10 cellular contexts compared by ENCODE assay signal in the genomic region with DNA sequence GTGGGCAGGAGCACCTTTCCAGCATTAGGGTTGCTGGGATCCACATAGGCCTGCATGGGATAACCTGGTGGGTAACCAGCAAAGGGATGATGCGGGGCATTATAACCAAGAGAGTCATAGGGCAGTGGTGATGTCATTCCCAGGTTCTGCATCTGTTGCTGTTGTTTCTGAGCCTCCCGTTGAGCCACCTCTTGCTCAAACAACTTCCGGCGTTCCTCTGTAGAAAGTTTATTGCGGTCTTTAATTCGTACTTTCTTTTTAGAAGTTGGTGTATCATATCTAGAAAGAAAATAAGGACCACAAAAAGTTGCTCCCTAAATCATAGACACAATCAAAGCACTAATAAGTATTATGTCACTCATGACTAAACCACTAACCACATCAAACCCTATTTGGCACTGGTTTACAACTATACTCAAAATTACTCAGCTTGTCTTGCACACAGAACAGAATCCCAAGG.
A peak's percentile ranks its signal among the peaks of the same experiment; 100 is the strongest.
DNase-seq lines count a peak whose midpoint lies in the region; ATAC-seq and TF ChIP-seq lines count a peak whose summit lies in the region.
"Had no signal": no experiment of that assay in that cellular context is flagged by ENCODE, and none has a peak within 500 bp of the region (broad histone marks: within the 10 kb centered on the region; RNA-seq: fewer than 3 reads in every experiment).

No MANE protein-coding gene starts in this region.

- TF ChIP-seq CTCF in spleen (IDR thresholded peaks at IDR 0.05 in 8 of 11, conservative IDR thresholded peaks at IDR 0.05 in 3 of 11): no peak
- no peak for TF ChIP-seq CTCF in coronary artery (IDR thresholded peaks at IDR 0.05)

- POLR2A ChIA-PET in CD4-positive, alpha-beta memory T cell (lab: Charles Lee; ENCODE audit: partially characterized antibody): interaction anchor here (0.6 to 1.1 kb wide), 4 partner anchors 20 to 75 kb away, joined by 3 read pairs; no protein-coding TSS in a partner anchor

- H3K4me1 Mint-ChIP-seq in CD4-positive, alpha-beta memory T cell: peaks cover 30 to 49% (median 38%) of the 10 kb centered on the region in 4 donors

- no peaks in the 10 kb centered on the region for H3K9me3 ChIP-seq in CD4-positive, alpha-beta memory T cell (ENCODE audit: control insufficient read depth in 1 of 2, low read length in 2 of 2)
- H3K9me3 ChIP-seq in spleen (no peaks in the 10 kb centered on the region), SJCRH30 (replicated peaks) (no peaks in the 10 kb centered on the region)

- peak overlapping the region; percentile 50 for H3K27ac ChIP-seq in CD4-positive, alpha-beta memory T cell (ENCODE audit: low read depth, low read length)
- H3K27ac ChIP-seq in spleen (peak overlapping the region in 5 of 8 donors; percentile 26 to 68 (median 65)), SJCRH30 (no peak overlapping the region), coronary artery (no peak overlapping the region)
- H3K27ac ChIP-seq: C4-2B had no signal

- H3K27me3 ChIP-seq in CD4-positive, alpha-beta memory T cell (ENCODE audit: insufficient read depth, low read length): no peaks in the 10 kb centered on the region
- H3K27me3 ChIP-seq in spleen (replicated peaks in 1 of 7) (no peaks in the 10 kb centered on the region), SJCRH30 (no peaks in the 10 kb centered on the region)

- H3K36me3 Mint-ChIP-seq in CD4-positive, alpha-beta memory T cell: peaks cover 37 to 52% of the 10 kb centered on the region in 2 donors

- CTCF ChIA-PET in CD4-positive, alpha-beta memory T cell (lab: Charles Lee; ENCODE audit: partially characterized antibody): interaction anchor here (0.8 kb wide), 1 partner anchor 267 kb away, joined by 3 read pairs; no protein-coding TSS in a partner anchor

- WGBS in spleen, 5 donors: 60 to 77% (median 68%) methylated on average over 6 of the region's 6 CpGs

- ATAC-seq in GM18868 (IDR thresholded peaks at IDR 0.05; ENCODE audit: unreplicated experiment): no peak
- ATAC-seq: Panc1 had no signal

- peak; percentile 79 to 87 (median 83) for DNase-seq in CD4-positive, alpha-beta memory T cell
- peak; percentile 64 to 65 for DNase-seq in activated CD4-positive, alpha-beta T cell treated with anti-CD3 and anti-CD28 coated beads for 4 hours
- peak; percentile 25 for DNase-seq in activated naive CD8-positive, alpha-beta T cell treated with anti-CD3 and anti-CD28 coated beads, Interleukin-2, amount 50 U/mL, for 16 hours (ENCODE audit: low read depth, low spot score)
- DNase-seq in spleen (no peak), NCI-H345 (lab: John Stamatoyannopoulos, UW) (no peak), SJCRH30 (no peak), coronary artery (ENCODE audit: low spot score) (no peak)

- intact Hi-C loops in CD4-positive, alpha-beta memory T cell (cut with micrococcal nuclease): loop anchor here (1.0 to 5.0 kb wide), 2 partner anchors 19 to 80 kb away; a partner anchor contains a TSS
- intact Hi-C loops in spleen (cut with DNase I; ENCODE audit: low total_unique reads): no loop called here

- TF ChIP-seq POLR2A in spleen (IDR thresholded peaks at IDR 0.05): no peak

- no peaks in the 10 kb centered on the region for H3K9me3 Mint-ChIP-seq in CD4-positive, alpha-beta memory T cell

- peaks cover 32% of the 10 kb centered on the region for H3K4me1 ChIP-seq in CD4-positive, alpha-beta memory T cell (ENCODE audit: insufficient read depth, low read length)
- H3K4me1 ChIP-seq in spleen (peaks cover 0 to 37% (median 8%) of the 10 kb centered on the region in 6 donors), SJCRH30 (no peaks in the 10 kb centered on the region)

- H3K4me3 Mint-ChIP-seq in CD4-positive, alpha-beta memory T cell: peak overlapping the region; percentile 21 to 75 (median 54)

- no peaks in the 10 kb centered on the region for H3K36me3 ChIP-seq in CD4-positive, alpha-beta memory T cell (ENCODE audit: insufficient read depth, low read length)
- peaks cover 0 to 88% (median 35%) of the 10 kb centered on the region in 6 donors for H3K36me3 ChIP-seq in spleen
- H3K36me3 ChIP-seq in SJCRH30: peaks cover 15% of the 10 kb centered on the region; the same call in 1 of the 2 replicates

- no peak overlapping the region for H3K4me3 ChIP-seq in CD4-positive, alpha-beta memory T cell (ENCODE audit: low read length in 2 of 2)
- H3K4me3 ChIP-seq in spleen: peak overlapping the region in 1 of 8 donors; percentile 15
- no peak overlapping the region for H3K4me3 ChIP-seq in SJCRH30
- no peak overlapping the region for H3K4me3 ChIP-seq in coronary artery

- peak overlapping the region; percentile 85 to 97 (median 95) for H3K27ac Mint-ChIP-seq in CD4-positive, alpha-beta memory T cell

- H3K27me3 Mint-ChIP-seq in CD4-positive, alpha-beta memory T cell: no peaks in the 10 kb centered on the region

Comparison
In these comparisons a context has a peak if more than half of its experiments do, and no peak if none do; other contexts are left out.
1. DNase-seq: peak in CD4-positive, alpha-beta memory T cell (5 of 5), activated CD4-positive, alpha-beta T cell treated with anti-CD3 and anti-CD28 coated beads for 4 hours (2 of 2) and activated naive CD8-positive, alpha-beta T cell treated with anti-CD3 and anti-CD28 coated beads, Interleukin-2, amount 50 U/mL, for 16 hours (single experiment); none in spleen (single experiment), NCI-H345 (single experiment), SJCRH30 (0 of 2) and coronary artery (single experiment).
2. H3K27ac ChIP-seq: peak in CD4-positive, alpha-beta memory T cell (single experiment) and spleen (5 of 8); none in SJCRH30 (single experiment) and coronary artery (0 of 2).